30 cellular contexts compared by ENCODE assay signal in the genomic region with DNA sequence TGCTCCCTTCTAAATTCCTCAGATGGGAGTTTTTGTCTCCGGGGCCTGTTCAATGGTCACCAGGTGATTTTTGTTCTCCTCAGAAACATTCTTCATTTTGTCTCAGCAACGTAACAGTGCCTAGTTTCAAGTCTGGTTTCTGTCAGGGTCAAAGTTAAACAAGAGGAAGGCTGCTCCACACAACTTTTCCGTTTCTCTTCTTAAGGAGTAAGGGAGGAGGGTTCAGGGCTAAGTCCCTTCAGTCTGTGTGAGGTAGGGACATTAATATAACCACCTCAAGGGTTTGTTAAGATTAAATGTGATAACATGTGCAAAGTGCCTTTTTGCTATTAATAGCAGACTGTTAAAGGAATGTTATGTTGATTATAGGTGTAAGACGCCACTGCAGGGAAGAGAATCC.
"Had no signal": no experiment of that assay in that cellular context is flagged by ENCODE, and none has a peak within 500 bp of the region (broad histone marks: within the 10 kb centered on the region; RNA-seq: fewer than 3 reads in every experiment).

No MANE protein-coding gene starts in this region.

- H3K4me1 ChIP-seq: colonic mucosa, esophagus muscularis mucosa, foreskin keratinocyte, gastroesophageal sphincter, testis, tibial artery had no signal

- ATAC-seq: foreskin keratinocyte; gastroesophageal sphincter; heart left ventricle; left lobe of liver; mucosa of descending colon; natural killer cell treated with Interleukin-12 subunit alpha and Interleukin-12 subunit beta and Interleukin-15 and Interleukin-18, amount 100 ng/mL, for 72 hours; right lobe of liver; stimulated activated effector memory CD8-positive, alpha-beta T cell treated with anti-CD3 and anti-CD28 coated beads, Interleukin-12 subunit alpha, Interleukin-12 subunit beta, amount 100 ng/mL, for 72 hours; stimulated activated naive CD8-positive, alpha-beta T cell treated with anti-CD3 and anti-CD28 coated beads, Interleukin-15, Interleukin-2, amounts not matched to agents 100 U/mL and 50 U/mL, for 24 hours had no signal

- DNase-seq: colonic mucosa; effector CD8-positive, alpha-beta T cell; foreskin keratinocyte; heart left ventricle; kidney; mucosa of descending colon; naive B cell; pancreas; right lobe of liver; stimulated activated CD4-positive, alpha-beta T cell treated with anti-CD3 and anti-CD28 coated beads, Interleukin-12 subunit alpha, Interleukin-12 subunit beta, amount 100 ng/mL, for 4 hours; stimulated activated CD4-positive, alpha-beta T cell treated with anti-CD3 and anti-CD28 coated beads, Interleukin-1b, Interleukin-23, amount 100 ng/mL, for 48 hours; stimulated activated CD4-positive, alpha-beta T cell treated with anti-CD3 and anti-CD28 coated beads, Interleukin-4, amount 100 ng/mL, for 24 hours; stimulated activated naive CD8-positive, alpha-beta T cell treated with anti-CD3 and anti-CD28 coated beads, Interleukin-15, Interleukin-2, amounts not matched to agents 100 U/mL and 50 U/mL, for 24 hours; substantia nigra; testis; tibial artery had no signal

- H3K4me1 Mint-ChIP-seq: memory B cell; mesothelial cell of epicardium; naive B cell; neural crest cell; stimulated activated effector memory CD8-positive, alpha-beta T cell treated with anti-CD3 and anti-CD28 coated beads, Interleukin-12 subunit alpha, Interleukin-12 subunit beta, amount 100 ng/mL, for 72 hours had no signal

- H3K27ac Mint-ChIP-seq: dendritic cell treated with granulocyte-macrophage colony-stimulating factor and Interleukin-4, amounts not matched to agents 40 ng/mL and 50 ng/mL, for 4 days; memory B cell; mesothelial cell of epicardium; natural killer cell treated with Interleukin-12 subunit alpha and Interleukin-12 subunit beta and Interleukin-15 and Interleukin-18, amount 100 ng/mL, for 72 hours; stimulated activated effector memory CD8-positive, alpha-beta T cell treated with anti-CD3 and anti-CD28 coated beads, Interleukin-12 subunit alpha, Interleukin-12 subunit beta, amount 100 ng/mL, for 72 hours; type B pancreatic cell had no signal

- H3K4me3 Mint-ChIP-seq: dendritic cell treated with granulocyte-macrophage colony-stimulating factor and Interleukin-4, amounts not matched to agents 40 ng/mL and 50 ng/mL, for 4 days; memory B cell; mesothelial cell of epicardium; naive B cell; natural killer cell treated with Interleukin-12 subunit alpha and Interleukin-12 subunit beta and Interleukin-15 and Interleukin-18, amount 100 ng/mL, for 72 hours; neural crest cell; stimulated activated effector memory CD8-positive, alpha-beta T cell treated with anti-CD3 and anti-CD28 coated beads, Interleukin-12 subunit alpha, Interleukin-12 subunit beta, amount 100 ng/mL, for 72 hours; type B pancreatic cell had no signal

- H3K27me3 Mint-ChIP-seq: dendritic cell treated with granulocyte-macrophage colony-stimulating factor and Interleukin-4, amounts not matched to agents 40 ng/mL and 50 ng/mL, for 4 days; memory B cell; naive B cell; type B pancreatic cell had no signal

- H3K36me3 ChIP-seq: colonic mucosa, esophagus muscularis mucosa, gastroesophageal sphincter, heart left ventricle, neutrophil, pancreas, right lobe of liver, tibial artery had no signal

- H3K27ac ChIP-seq: colonic mucosa, esophagus muscularis mucosa, foreskin keratinocyte, gastroesophageal sphincter, heart left ventricle, hepatocyte, neutrophil, right lobe of liver, testis, tibial artery had no signal

- H3K9me3 ChIP-seq: colonic mucosa, neutrophil, pancreas, right lobe of liver, testis had no signal

- H3K36me3 Mint-ChIP-seq: mesothelial cell of epicardium; stimulated activated effector memory CD8-positive, alpha-beta T cell treated with anti-CD3 and anti-CD28 coated beads, Interleukin-12 subunit alpha, Interleukin-12 subunit beta, amount 100 ng/mL, for 72 hours had no signal

- H3K27me3 ChIP-seq: colonic mucosa, esophagus muscularis mucosa, foreskin keratinocyte, gastroesophageal sphincter, heart left ventricle, hepatocyte, neutrophil, pancreas, right lobe of liver, testis, tibial artery had no signal

- H3K4me3 ChIP-seq: colonic mucosa, esophagus muscularis mucosa, gastroesophageal sphincter, heart left ventricle, hepatocyte, lung, mucosa of descending colon, pancreas, right lobe of liver, smooth muscle cell, testis, tibial artery had no signal
